ENCODE assay signal across 26 cellular contexts in the genomic region with DNA sequence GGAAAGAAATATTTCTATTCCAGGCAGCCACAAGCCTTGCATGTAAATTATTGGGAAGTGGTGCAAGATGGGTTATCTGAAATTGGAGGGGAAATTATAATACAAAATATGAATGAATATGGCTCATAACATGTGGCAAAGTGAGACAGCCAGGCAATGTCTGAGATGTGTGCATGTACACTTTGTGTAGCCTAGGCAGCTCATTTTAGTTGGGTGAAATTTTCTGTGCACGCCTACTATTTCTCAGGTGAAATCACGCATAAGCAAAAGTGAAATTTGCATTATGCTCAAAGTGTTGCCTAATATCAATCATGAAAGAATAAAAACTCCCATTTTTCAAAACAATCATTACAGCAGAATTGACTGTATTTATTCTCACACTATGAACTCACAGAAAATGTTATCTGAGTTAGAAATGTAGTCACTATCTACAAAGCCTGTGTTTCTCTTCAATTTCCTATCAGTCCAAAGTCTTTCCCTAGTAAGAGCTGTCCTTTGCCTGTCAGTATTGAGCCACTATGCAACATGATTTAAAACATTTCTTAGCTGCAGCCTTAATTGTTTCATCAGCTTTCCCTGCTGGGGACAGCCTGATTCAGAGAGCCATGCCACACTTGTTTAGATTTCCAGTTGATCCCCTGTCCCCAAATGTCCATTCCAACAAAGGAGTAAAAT.
"Had no signal": no experiment of that assay in that cellular context is flagged by ENCODE, and none has a peak within 500 bp of the region (broad histone marks: within the 10 kb centered on the region; RNA-seq: fewer than 3 reads in every experiment).

No MANE protein-coding gene starts in this region.

- H3K4me3 ChIP-seq: adrenal gland, body of pancreas, cardiac muscle cell, coronary artery, esophagus muscularis mucosa, heart left ventricle, mucosa of descending colon, right atrium auricular region, tibial nerve had no signal

- H3K9ac ChIP-seq: parathyroid adenoma had no signal

- H3K27me3 ChIP-seq: adrenal gland, body of pancreas, cardiac muscle cell, dorsolateral prefrontal cortex, esophagus muscularis mucosa, foreskin keratinocyte, heart left ventricle, right atrium auricular region, tibial nerve had no signal

- H3K27ac Mint-ChIP-seq: activated CD4-positive, alpha-beta T cell treated with anti-CD3 and anti-CD28 coated beads for 36 hours; activated naive CD4-positive, alpha-beta T cell treated with anti-CD3 and anti-CD28 coated beads for 36 hours; activated naive CD8-positive, alpha-beta T cell treated with anti-CD3 and anti-CD28 coated beads for 36 hours; natural killer cell treated with Interleukin-12 subunit alpha and Interleukin-12 subunit beta and Interleukin-15 and Interleukin-18, amount 100 ng/mL, for 72 hours had no signal

- H3K36me3 Mint-ChIP-seq: activated naive CD8-positive, alpha-beta T cell treated with anti-CD3 and anti-CD28 coated beads for 36 hours; natural killer cell treated with Interleukin-12 subunit alpha and Interleukin-12 subunit beta and Interleukin-15 and Interleukin-18, amount 100 ng/mL, for 72 hours had no signal

- H3K36me3 ChIP-seq: adrenal gland, cardiac muscle cell, esophagus muscularis mucosa, heart left ventricle, right atrium auricular region, tibial nerve had no signal

- H3K27ac ChIP-seq: adrenal gland, body of pancreas, cardiac muscle cell, coronary artery, esophagus muscularis mucosa, foreskin keratinocyte, heart left ventricle, parathyroid adenoma, right atrium auricular region had no signal

- H3K4me1 Mint-ChIP-seq: activated CD4-positive, alpha-beta T cell treated with anti-CD3 and anti-CD28 coated beads for 36 hours; activated naive CD8-positive, alpha-beta T cell treated with anti-CD3 and anti-CD28 coated beads for 36 hours had no signal

- H3K9me3 ChIP-seq: adrenal gland, body of pancreas, esophagus muscularis mucosa, heart left ventricle, mucosa of descending colon, right atrium auricular region, tibial nerve had no signal

- H3K9me3 Mint-ChIP-seq: activated naive CD4-positive, alpha-beta T cell treated with anti-CD3 and anti-CD28 coated beads for 36 hours; activated naive CD8-positive, alpha-beta T cell treated with anti-CD3 and anti-CD28 coated beads for 36 hours; activated T-cell treated with anti-CD3 and anti-CD28 coated beads, Interleukin-2, amount 50 U/mL, for 72 hours; natural killer cell treated with Interleukin-12 subunit alpha and Interleukin-12 subunit beta and Interleukin-15 and Interleukin-18, amount 100 ng/mL, for 72 hours had no signal

- DNase-seq: activated CD4-positive, alpha-beta T cell treated with anti-CD3 and anti-CD28 coated beads for 36 hours; activated CD4-positive, alpha-beta T cell treated with anti-CD3 and anti-CD28 coated beads, Interleukin-2, amount 50 U/mL, for 4 hours; activated CD4-positive, CD25-positive, alpha-beta regulatory T cell; activated effector memory CD4-positive, alpha-beta T cell treated with Interleukin-2 at 50 U/mL for 16 hours; activated naive CD4-positive, alpha-beta T cell treated with anti-CD3 and anti-CD28 coated beads for 36 hours; activated naive CD8-positive, alpha-beta T cell treated with anti-CD3 and anti-CD28 coated beads for 36 hours; activated T-cell treated with anti-CD3 and anti-CD28 coated beads for 4 hours; activated T-cell treated with anti-CD3 and anti-CD28 coated beads, Interleukin-2, amount 50 U/mL, for 72 hours; adrenal gland; aorta; body of pancreas; cerebellar nuclear complex; dorsolateral prefrontal cortex; foreskin keratinocyte; heart left ventricle; mucosa of descending colon; nucleus accumbens; stimulated activated CD4-positive, alpha-beta T cell treated with anti-CD3 and anti-CD28 coated beads, Interleukin-2, amount 100 ng/mL, for 48 hours; stimulated activated naive CD4-positive, alpha-beta T cell treated with Interleukin-2 at 50 U/mL for 16 hours had no signal

- H3K4me1 ChIP-seq: adrenal gland, foreskin keratinocyte, parathyroid adenoma had no signal

- ATAC-seq: activated CD4-positive, alpha-beta T cell treated with anti-CD3 and anti-CD28 coated beads for 36 hours; body of pancreas; foreskin keratinocyte; heart left ventricle; mucosa of descending colon; natural killer cell treated with Interleukin-12 subunit alpha and Interleukin-12 subunit beta and Interleukin-15 and Interleukin-18, amount 100 ng/mL, for 72 hours had no signal

- H2AFZ ChIP-seq: parathyroid adenoma had no signal

- H3K79me2 ChIP-seq: parathyroid adenoma had no signal

- H3K4me3 Mint-ChIP-seq: activated CD4-positive, alpha-beta T cell treated with anti-CD3 and anti-CD28 coated beads for 36 hours; activated naive CD4-positive, alpha-beta T cell treated with anti-CD3 and anti-CD28 coated beads for 36 hours; activated naive CD8-positive, alpha-beta T cell treated with anti-CD3 and anti-CD28 coated beads for 36 hours; activated T-cell treated with anti-CD3 and anti-CD28 coated beads, Interleukin-2, amount 50 U/mL, for 72 hours; natural killer cell treated with Interleukin-12 subunit alpha and Interleukin-12 subunit beta and Interleukin-15 and Interleukin-18, amount 100 ng/mL, for 72 hours had no signal
